In the genomic region with DNA sequence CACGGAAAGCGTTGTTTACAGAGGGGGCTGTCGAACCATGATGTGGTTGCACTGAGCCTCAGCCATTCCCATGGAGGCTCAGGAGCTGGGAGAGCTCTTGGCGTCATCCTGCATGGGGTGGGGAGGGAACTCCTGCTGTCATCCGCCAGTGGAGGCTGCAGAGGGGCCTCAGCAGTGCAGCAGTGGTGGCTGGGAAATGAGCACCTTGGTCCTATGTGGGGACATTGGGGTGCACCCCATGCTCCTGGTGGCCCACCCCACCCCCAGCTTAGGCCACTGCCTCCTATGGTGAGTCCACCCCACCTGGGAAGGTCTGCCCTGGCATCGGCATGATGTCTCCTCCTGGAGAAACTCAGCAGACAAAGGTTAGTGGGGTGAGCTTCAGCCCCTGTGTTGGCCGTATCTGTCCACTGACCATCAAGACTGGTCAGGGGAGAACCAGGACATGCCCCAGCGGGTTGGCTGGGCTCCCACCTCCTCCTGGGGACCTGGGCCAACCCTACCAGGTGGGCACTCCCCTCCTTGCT, we compare ENCODE assay signal across 24 cellular contexts.
DNase-seq lines count a peak whose midpoint lies in the region; ATAC-seq and TF ChIP-seq lines count a peak whose summit lies in the region.
"Had no signal": no experiment of that assay in that cellular context is flagged by ENCODE, and none has a peak within 500 bp of the region (broad histone marks: within the 10 kb centered on the region; RNA-seq: fewer than 3 reads in every experiment).

No MANE protein-coding gene starts in this region.

- peaks cover 0 to 3% (median 0%) of the 10 kb centered on the region in 7 donors for H3K9me3 Mint-ChIP-seq in CD14-positive monocyte

- peaks cover 34% of the 10 kb centered on the region for H3K4me1 Mint-ChIP-seq in CD14-positive monocyte
- H3K4me1 Mint-ChIP-seq: CD4-positive, CD25-positive, alpha-beta regulatory T cell had no signal

- H3K36me3 ChIP-seq in Peyer's patch = no peaks in the 10 kb centered on the region
- H3K36me3 ChIP-seq in sigmoid colon = no peaks in the 10 kb centered on the region
- H3K36me3 ChIP-seq: BE2C, HAP-1, SJCRH30 had no signal

- H3K27me3 ChIP-seq in Peyer's patch (no peaks in the 10 kb centered on the region), sigmoid colon (no peaks in the 10 kb centered on the region)
- H3K27me3 ChIP-seq: BE2C, SJCRH30 had no signal

- intact Hi-C loops in CD14-positive monocyte (cut with micrococcal nuclease) = loop anchor here (5.0 to 10.0 kb wide), 3 partner anchors 34 to 214 kb away; partner anchors contain the start of gene HDAC4 (in 1 of the 2)
- intact Hi-C loops in sigmoid colon (cut with DNase I) = no loop called here

- TF ChIP-seq EP300 in sigmoid colon (IDR thresholded peaks at IDR 0.05) = no peak

- peak; percentile 42 for DNase-seq in CD14-positive monocyte (ENCODE audit: low spot score)
- DNase-seq in Peyer's patch = peak in 2 of 3 donors; percentile 33 to 36
- peak; percentile 75 for DNase-seq in mesenteric fat pad (ENCODE audit: low spot score)
- DNase-seq in sigmoid colon = peak; percentile 47
- DNase-seq in COLO668 (lab: John Stamatoyannopoulos, UW; ENCODE audit: unreplicated experiment) = no peak
- DNase-seq: BE2C; Caco-2; CD4-positive, CD25-positive, alpha-beta regulatory T cell; DMS 273 treated with DMSO at 0.1 percent for 48 hours; DMS79 treated with DMSO at 0.1 percent for 48 hours; GM23248; Karpas-422; MV-4-11; NCI-H1105 treated with DMSO at 0.1 percent for 48 hours; NCI-H2029 treated with DMSO at 0.1 percent for 48 hours; NCI-H226; NCI-H510A treated with DMSO at 0.1 percent for 48 hours; NCI-H774; NK-92 treated with Interleukin-12 subunit alpha and Interleukin-12 subunit beta, amount 100 ng/mL, for 24 hours; SJCRH30 had no signal

- H3K4me3 ChIP-seq in Peyer's patch (no peak overlapping the region), sigmoid colon (no peak overlapping the region)
- H3K4me3 ChIP-seq: GM12878, GM23248, HAP-1, SJCRH30 had no signal

- no peak overlapping the region for H3K4me3 Mint-ChIP-seq in CD14-positive monocyte
- H3K4me3 Mint-ChIP-seq: CD4-positive, CD25-positive, alpha-beta regulatory T cell had no signal

- H3K36me3 Mint-ChIP-seq in CD14-positive monocyte = peaks cover 0 to 1% of the 10 kb centered on the region in 2 donors
- H3K36me3 Mint-ChIP-seq: CD4-positive, CD25-positive, alpha-beta regulatory T cell had no signal

- ATAC-seq in HG03469 (IDR thresholded peaks at IDR 0.05; ENCODE audit: unreplicated experiment) (no peak), HG02678 (IDR thresholded peaks at IDR 0.05; ENCODE audit: unreplicated experiment) (no peak)
- ATAC-seq: GM12878 had no signal

- TF ChIP-seq CTCF in CD14-positive monocyte (IDR thresholded peaks at IDR 0.05) (no peak), Peyer's patch (IDR thresholded peaks at IDR 0.05) (no peak), sigmoid colon (IDR thresholded peaks at IDR 0.05) (no peak)

- H3K27ac ChIP-seq in Peyer's patch (no peak overlapping the region), sigmoid colon (no peak overlapping the region)
- H3K27ac ChIP-seq: GM23248, SJCRH30 had no signal

- H3K9me3 ChIP-seq in Peyer's patch = no peaks in the 10 kb centered on the region
- no peaks in the 10 kb centered on the region for H3K9me3 ChIP-seq in sigmoid colon
- H3K9me3 ChIP-seq: BE2C, Caco-2, HAP-1, SJCRH30 had no signal

- H3K27ac Mint-ChIP-seq in CD14-positive monocyte = no peak overlapping the region

- peaks cover 7 to 11% (median 10%) of the 10 kb centered on the region in 3 donors for H3K27me3 Mint-ChIP-seq in CD14-positive monocyte (ENCODE audit: low read depth in 3 of 3)
- H3K27me3 Mint-ChIP-seq: CD4-positive, CD25-positive, alpha-beta regulatory T cell had no signal

- TF ChIP-seq POLR2A in Peyer's patch (IDR thresholded peaks at IDR 0.05) (no peak), sigmoid colon (IDR thresholded peaks at IDR 0.05) (no peak)

- WGBS in sigmoid colon, 2 donors = 88% methylated on average over 8 of the region's 8 CpGs

- H3K4me1 ChIP-seq in Peyer's patch (peaks cover 0 to 23% (median 3%) of the 10 kb centered on the region in 4 donors), sigmoid colon (peaks cover 0 to 20% (median 14%) of the 10 kb centered on the region in 4 donors)
- H3K4me1 ChIP-seq: BE2C, Caco-2, HAP-1, SJCRH30 had no signal
